Comparison of ENCODE assay signal across 8 cellular contexts in genomic region chr3:74850381-74850780, GRCh38.
"Had no signal": no experiment of that assay in that cellular context is flagged by ENCODE, and none has a peak within 500 bp of the region (broad histone marks: within the 10 kb centered on the region; RNA-seq: fewer than 3 reads in every experiment).

No MANE protein-coding gene starts in this region.

- H3K9ac ChIP-seq: KMS-11 had no signal

- H3K27ac ChIP-seq: HL-60, KMS-11 had no signal

- ATAC-seq: HepG2, K562 had no signal

- H3K4me2 ChIP-seq: KMS-11 had no signal

- H3K4me3 ChIP-seq: K562 had no signal

- DNase-seq: IMR-90, Karpas-422, KBM-7, KG1 had no signal
